ENCODE assay signal across 1 cellular context in the genomic region with DNA sequence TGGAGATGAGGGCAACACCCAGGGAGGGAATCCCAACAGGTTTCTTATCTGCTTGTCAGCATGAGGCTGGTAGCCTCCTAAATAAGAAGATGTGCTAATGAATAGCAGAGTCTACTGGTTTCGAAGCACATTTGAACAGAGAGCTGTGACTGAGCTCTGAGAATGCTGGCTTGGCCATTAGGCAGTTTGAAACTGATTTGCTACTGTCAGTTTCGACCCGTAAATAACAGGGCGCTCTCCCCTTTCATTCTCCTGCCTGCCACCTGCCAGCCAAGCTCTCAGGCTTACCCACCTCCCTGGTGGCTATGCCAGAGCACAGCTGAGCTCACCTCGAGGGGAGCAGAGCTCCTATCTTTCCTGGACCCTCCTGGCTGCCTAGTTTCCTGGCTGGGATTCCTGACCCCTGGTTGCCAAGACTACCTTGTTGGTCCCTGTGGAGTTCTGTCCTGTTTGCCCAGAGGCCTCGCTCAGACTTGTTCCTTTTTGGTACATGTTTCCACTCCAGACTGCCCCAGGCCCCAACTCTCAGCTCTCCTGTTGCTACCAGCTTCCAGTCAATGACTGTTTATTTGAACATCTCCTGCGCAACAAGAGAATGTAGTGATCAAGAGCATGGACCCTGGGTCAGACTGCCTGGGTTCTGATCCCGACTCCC.
TF ChIP-seq lines count a peak whose summit lies in the region.

No MANE protein-coding gene starts in this region.

TF ChIP-seq in WTC11, 78 proteins besides CTCF, POLR2A, EP300 and RAD21 (continued from another document):
- TF ChIP-seq, protein P1, sequence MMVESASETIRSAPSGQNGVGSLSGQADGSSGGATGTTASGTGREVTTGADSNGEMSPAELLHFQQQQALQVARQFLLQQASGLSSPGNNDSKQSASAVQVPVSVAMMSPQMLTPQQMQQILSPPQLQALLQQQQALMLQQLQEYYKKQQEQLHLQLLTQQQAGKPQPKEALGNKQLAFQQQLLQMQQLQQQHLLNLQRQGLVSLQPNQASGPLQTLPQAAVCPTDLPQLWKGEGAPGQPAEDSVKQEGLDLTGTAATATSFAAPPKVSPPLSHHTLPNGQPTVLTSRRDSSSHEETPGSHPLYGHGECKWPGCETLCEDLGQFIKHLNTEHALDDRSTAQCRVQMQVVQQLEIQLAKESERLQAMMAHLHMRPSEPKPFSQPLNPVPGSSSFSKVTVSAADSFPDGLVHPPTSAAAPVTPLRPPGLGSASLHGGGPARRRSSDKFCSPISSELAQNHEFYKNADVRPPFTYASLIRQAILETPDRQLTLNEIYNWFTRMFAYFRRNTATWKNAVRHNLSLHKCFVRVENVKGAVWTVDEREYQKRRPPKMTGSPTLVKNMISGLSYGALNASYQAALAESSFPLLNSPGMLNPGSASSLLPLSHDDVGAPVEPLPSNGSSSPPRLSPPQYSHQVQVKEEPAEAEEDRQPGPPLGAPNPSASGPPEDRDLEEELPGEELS (CRISPR knock-in tag; IDR thresholded peaks at IDR 0.05) = no peak
- no peak for TF ChIP-seq IRF2 (CRISPR knock-in tag; IDR thresholded peaks at IDR 0.05; ENCODE audit: borderline replicate concordance, low read depth)
- TF ChIP-seq, protein P2, sequence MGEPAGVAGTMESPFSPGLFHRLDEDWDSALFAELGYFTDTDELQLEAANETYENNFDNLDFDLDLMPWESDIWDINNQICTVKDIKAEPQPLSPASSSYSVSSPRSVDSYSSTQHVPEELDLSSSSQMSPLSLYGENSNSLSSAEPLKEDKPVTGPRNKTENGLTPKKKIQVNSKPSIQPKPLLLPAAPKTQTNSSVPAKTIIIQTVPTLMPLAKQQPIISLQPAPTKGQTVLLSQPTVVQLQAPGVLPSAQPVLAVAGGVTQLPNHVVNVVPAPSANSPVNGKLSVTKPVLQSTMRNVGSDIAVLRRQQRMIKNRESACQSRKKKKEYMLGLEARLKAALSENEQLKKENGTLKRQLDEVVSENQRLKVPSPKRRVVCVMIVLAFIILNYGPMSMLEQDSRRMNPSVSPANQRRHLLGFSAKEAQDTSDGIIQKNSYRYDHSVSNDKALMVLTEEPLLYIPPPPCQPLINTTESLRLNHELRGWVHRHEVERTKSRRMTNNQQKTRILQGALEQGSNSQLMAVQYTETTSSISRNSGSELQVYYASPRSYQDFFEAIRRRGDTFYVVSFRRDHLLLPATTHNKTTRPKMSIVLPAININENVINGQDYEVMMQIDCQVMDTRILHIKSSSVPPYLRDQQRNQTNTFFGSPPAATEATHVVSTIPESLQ (CRISPR knock-in tag; IDR thresholded peaks at IDR 0.05) = no peak
- no peak for TF ChIP-seq ZNF671 (CRISPR knock-in tag; IDR thresholded peaks at IDR 0.05)
- TF ChIP-seq MXD4 (CRISPR knock-in tag; IDR thresholded peaks at IDR 0.05; ENCODE audit: borderline replicate concordance) = no peak
- no peak for TF ChIP-seq GRHL2 (CRISPR knock-in tag; IDR thresholded peaks at IDR 0.05; ENCODE audit: insufficient replicate concordance, severe bottlenecking)
- TF ChIP-seq FOXJ3 (CRISPR knock-in tag; IDR thresholded peaks at IDR 0.05; ENCODE audit: borderline replicate concordance) = no peak
- TF ChIP-seq PRRX2 (CRISPR knock-in tag; IDR thresholded peaks at IDR 0.05) = no peak
- TF ChIP-seq ETV6 (CRISPR knock-in tag; IDR thresholded peaks at IDR 0.05) = no peak
TF ChIP-seq in WTC11: peak in this region for 0.
